Comparison of ENCODE assay signal across 7 cellular contexts in the genomic region with DNA sequence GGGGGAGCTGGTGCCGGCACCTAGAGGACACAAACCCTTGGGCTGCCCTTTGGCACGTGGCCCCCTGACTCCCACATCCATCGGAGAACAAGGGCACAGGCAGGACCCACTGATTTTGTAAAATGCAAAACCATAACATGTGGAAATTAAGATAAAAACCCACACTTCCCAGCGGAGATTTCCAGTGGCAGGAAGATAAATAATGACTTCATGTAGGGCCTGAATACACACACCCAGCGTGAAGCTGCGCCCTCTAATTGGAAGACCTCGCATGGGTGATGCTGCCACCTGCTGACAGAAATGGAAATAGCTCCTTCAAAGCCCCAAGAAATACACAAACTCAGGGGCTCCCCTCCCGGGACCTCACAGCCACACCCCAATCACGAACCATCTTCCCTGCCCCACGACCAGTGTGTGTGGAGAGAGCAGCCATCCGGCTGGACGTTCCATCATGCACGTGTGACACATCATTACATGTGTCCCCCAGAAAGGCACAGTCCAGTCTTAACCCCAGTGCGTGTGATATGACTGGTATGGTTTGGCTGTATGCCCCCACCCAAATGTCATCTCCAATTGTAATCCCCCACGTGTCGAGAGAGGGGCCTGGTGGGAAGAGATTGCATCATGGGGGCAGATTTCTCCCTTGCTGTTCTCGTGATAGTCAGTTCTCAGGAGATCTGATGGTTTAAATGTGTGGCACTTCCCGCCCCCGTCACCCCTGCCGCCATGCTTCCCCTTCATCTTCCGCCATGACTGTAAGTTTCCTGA. TPM values are rescaled to one million over a fixed set of nuclear protein-coding genes. Genes with fewer than 3 reads are reported as not detected.
DNase-seq lines count a peak whose midpoint lies in the region; ATAC-seq, FAIRE-seq and TF ChIP-seq lines count a peak whose summit lies in the region.

No MANE protein-coding gene starts in this region.

- no peaks in the 10 kb centered on the region for H3K9me3 ChIP-seq in adipocyte (ENCODE audit: control insufficient read depth, low read length)

- H3K4me1 ChIP-seq in adipocyte (ENCODE audit: control insufficient read depth, insufficient read depth, low read length), result peaks cover 16% of the 10 kb centered on the region

- DNase-seq in GM12892 (ENCODE audit: insufficient read length) (peak; percentile 68), NAMALWA (ENCODE audit: low spot score) (peak; percentile 95), T-helper 1 cell (peak; percentile 50 to 75 (median 58)), adipocyte (ENCODE audit: low read depth) (peak; percentile 92), left cardiac atrium (peak; percentile 77), retinal pigment epithelial cell (ENCODE audit: low read depth) (no peak)

- H3K9ac ChIP-seq in adipocyte (ENCODE audit: low read length), result no peak overlapping the region

- ATAC-seq in left cardiac atrium, result peak; percentile 72 to 82
- no peak for ATAC-seq in GM18907 (IDR thresholded peaks at IDR 0.05; ENCODE audit: unreplicated experiment)

- intact Hi-C loops in left cardiac atrium (cut with DNase I), result loop anchor here (2.0 to 5.0 kb wide), 3 partner anchors 54 to 128 kb away; no protein-coding TSS in a partner anchor

- H3K4me3 ChIP-seq in adipocyte (ENCODE audit: low read length), result no peak overlapping the region
- no peak overlapping the region for H3K4me3 ChIP-seq in retinal pigment epithelial cell (ENCODE audit: low read length)

- no peak for TF ChIP-seq POLR2A in GM12892 (IDR thresholded peaks at IDR 0.05; ENCODE audit: low read depth, low read length)

- peak; percentile 87 for TF ChIP-seq CTCF in retinal pigment epithelial cell (conservative IDR thresholded peaks at IDR 0.05; ENCODE audit: low read depth, low read length)

- peaks cover 35% of the 10 kb centered on the region for H3K27me3 ChIP-seq in adipocyte (replicated peaks; ENCODE audit: control insufficient read depth, insufficient read depth, low read length)

- H3K36me3 ChIP-seq in adipocyte (ENCODE audit: control insufficient read depth, insufficient read depth, low read length, severe bottlenecking), result no peaks in the 10 kb centered on the region

- peak; percentile 80 for FAIRE-seq in GM12892 (lab: Jason Lieb, UNC)

RNA-seq across cellular contexts. Expression of gene TPRG1L, which starts 5.7 kb away (rescaled TPM):
- polyA plus RNA-seq in GM12892 (2012; ENCODE audit: missing spikeins), result 11.4 TPM
- total RNA-seq in left cardiac atrium, result 10 to 100 TPM; 41.3 to 42.6 TPM

RNA-seq across cellular contexts. Expression of gene MEGF6, which starts 7.8 kb away (rescaled TPM):
- polyA plus RNA-seq in GM12892 (2012; ENCODE audit: missing spikeins), result 0.19 TPM
- 10 to 100 TPM; 12.4 to 15.8 TPM for total RNA-seq in left cardiac atrium

RNA-seq across cellular contexts. Expression of gene WRAP73, which starts 30.8 kb away (rescaled TPM):
- 18.5 TPM for polyA plus RNA-seq in GM12892 (2012; ENCODE audit: missing spikeins)
- 10 to 100 TPM; 11.3 to 11.8 TPM for total RNA-seq in left cardiac atrium

RNA-seq across cellular contexts. Expression of gene TP73, which starts 33.2 kb away (rescaled TPM):
- polyA plus RNA-seq in GM12892 (2012; ENCODE audit: missing spikeins), result 5.7 TPM
- total RNA-seq in left cardiac atrium, result under 1 TPM in 1 of 2 donors, not detected in 1; 0.06 TPM
